In genomic region chr5:151150484-151151262, GRCh38 we compare ENCODE assay signal across 1 cellular context.
TF ChIP-seq lines count a peak whose summit lies in the region.

No MANE protein-coding gene starts in this region.

TF ChIP-seq in IMR-90, 13 proteins besides CTCF, POLR2A, EP300 and RAD21 (continued from another document):
- TF ChIP-seq ELK1 (IDR thresholded peaks at IDR 0.05; ENCODE audit: borderline replicate concordance, low read depth, low read length) (no peak), MAZ (IDR thresholded peaks at IDR 0.05; ENCODE audit: borderline replicate concordance, low read depth, low read length) (no peak), MXI1 (IDR thresholded peaks at IDR 0.05; ENCODE audit: borderline replicate concordance, low read depth, low read length) (no peak), RFX5 (IDR thresholded peaks at IDR 0.05; ENCODE audit: low read depth, low read length) (no peak), MAFK (IDR thresholded peaks at IDR 0.05; ENCODE audit: low read depth, low read length) (no peak), SMC3 (IDR thresholded peaks at IDR 0.05; ENCODE audit: low read depth, low read length) (no peak), FOS (IDR thresholded peaks at IDR 0.05; ENCODE audit: low read depth, low read length) (no peak), USF2 (IDR thresholded peaks at IDR 0.05; ENCODE audit: low read depth, low read length) (no peak)
TF ChIP-seq in IMR-90: peak in this region for 0.
